Comparison of ENCODE assay signal across 19 cellular contexts in the genomic region with DNA sequence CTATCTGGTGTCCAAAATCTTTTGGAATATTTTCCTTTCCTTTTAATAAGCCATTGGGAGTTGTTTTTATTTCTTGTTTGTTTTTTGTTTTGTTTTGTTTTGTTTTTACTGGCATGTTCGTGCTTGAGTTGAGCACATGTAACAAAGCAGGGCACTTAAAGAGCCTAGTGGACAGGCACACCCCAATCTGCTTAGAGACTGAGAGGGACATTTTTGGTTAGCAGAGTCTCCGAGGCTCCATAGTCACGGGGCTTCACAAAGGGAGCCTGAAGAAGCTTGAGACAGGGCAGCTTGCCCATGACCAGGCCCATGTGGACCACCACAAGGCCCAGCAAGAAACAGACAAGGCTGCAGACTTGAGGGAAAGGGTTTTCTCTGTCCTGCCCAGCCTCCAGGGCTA.
DNase-seq lines count a peak whose midpoint lies in the region; ATAC-seq and TF ChIP-seq lines count a peak whose summit lies in the region.
"Had no signal": no experiment of that assay in that cellular context is flagged by ENCODE, and none has a peak within 500 bp of the region (broad histone marks: within the 10 kb centered on the region; RNA-seq: fewer than 3 reads in every experiment).

No MANE protein-coding gene starts in this region.

- H3K27me3 ChIP-seq in GM23248 (replicated peaks; ENCODE audit: insufficient read depth) = no peaks in the 10 kb centered on the region
- H3K27me3 ChIP-seq in SK-N-SH (ENCODE audit: insufficient read depth) = no peaks in the 10 kb centered on the region
- no peaks in the 10 kb centered on the region for H3K27me3 ChIP-seq in vagina
- no peaks in the 10 kb centered on the region for H3K27me3 ChIP-seq in aorta (ENCODE audit: control insufficient read depth in 1 of 2, insufficient read depth in 2 of 2, low read length in 1 of 2)

- peaks cover 12% of the 10 kb centered on the region for H3F3A ChIP-seq in GM23248 (ENCODE audit: insufficient read depth)
- no peaks in the 10 kb centered on the region for H3F3A ChIP-seq in SK-N-SH (replicated peaks; ENCODE audit: insufficient read depth)

- H3K27ac Mint-ChIP-seq in nephron progenitor cell = peak overlapping the region; percentile 18
- H3K27ac Mint-ChIP-seq: CD8-positive, alpha-beta T cell had no signal

- H3K4me3 ChIP-seq in GM23248 (peak overlapping the region; percentile 38), SK-N-SH (ENCODE audit: low read depth in 2 of 2, low read length in 1 of 2) (no peak overlapping the region), vagina (no peak overlapping the region), aorta (ENCODE audit: low read length in 2 of 2) (no peak overlapping the region)
- H3K4me3 ChIP-seq: K562 had no signal

- H3K4me2 ChIP-seq in GM23248 (ENCODE audit: unreplicated experiment) = peak overlapping the region; percentile 69
- H3K4me2 ChIP-seq in SK-N-SH = no peak overlapping the region

- H3K36me3 Mint-ChIP-seq in nephron progenitor cell (ENCODE audit: low read depth) = no peaks in the 10 kb centered on the region
- H3K36me3 Mint-ChIP-seq: CD8-positive, alpha-beta T cell had no signal

- H3K36me3 ChIP-seq in GM23248 (ENCODE audit: low read depth) = no peaks in the 10 kb centered on the region
- H3K36me3 ChIP-seq in SK-N-SH (replicated peaks in 1 of 2; ENCODE audit: control insufficient read depth in 1 of 2, insufficient read depth in 2 of 2, low read length in 1 of 2) = no peaks in the 10 kb centered on the region
- H3K36me3 ChIP-seq in vagina = no peaks in the 10 kb centered on the region
- H3K36me3 ChIP-seq in aorta (ENCODE audit: control insufficient read depth in 1 of 2, insufficient read depth in 2 of 2, low read length in 1 of 2) = no peaks in the 10 kb centered on the region

- in situ Hi-C loops in GM23248 (cut with MboI) = no loop called here

- H3K4me1 Mint-ChIP-seq in nephron progenitor cell = no peaks in the 10 kb centered on the region

- 8 to 9% methylated on average over 3 of the region's 3 CpGs for WGBS in GM23248 (ENCODE audit: low coverage in 1 of 2, low lambda C conversion rate in 2 of 2, missing lambda C conversion rate in 2 of 2), 2 experiments
- 4% methylated on average over 3 of the region's 3 CpGs for WGBS in SK-N-SH (ENCODE audit: low lambda C conversion rate)
- WGBS in aorta, 2 donors = 74 to 80% methylated on average over 3 of the region's 3 CpGs

- ATAC-seq in aorta (ENCODE audit: low FRiP score) (no peak), GM21723 (IDR thresholded peaks at IDR 0.05; ENCODE audit: unreplicated experiment) (no peak)
- ATAC-seq: CD8-positive, alpha-beta T cell; K562 had no signal

- H3K27ac ChIP-seq in GM23248 (peak overlapping the region; percentile 52), SK-N-SH (ENCODE audit: low read depth in 2 of 2, low read length in 1 of 2) (no peak overlapping the region), vagina (peak overlapping the region; percentile 70), aorta (ENCODE audit: low read depth in 1 of 2, low read length in 2 of 2) (no peak overlapping the region)

- H3K4me3 Mint-ChIP-seq in nephron progenitor cell = no peak overlapping the region
- H3K4me3 Mint-ChIP-seq: CD8-positive, alpha-beta T cell had no signal

- H4K20me1 ChIP-seq in GM23248 (ENCODE audit: insufficient read depth) (no peaks in the 10 kb centered on the region), SK-N-SH (ENCODE audit: insufficient read depth) (no peaks in the 10 kb centered on the region)

- TF ChIP-seq EP300 in SK-N-SH (IDR thresholded peaks at IDR 0.05; ENCODE audit: borderline replicate concordance in 1 of 2, low read depth in 1 of 2, low read length in 1 of 2) = no peak

- CTCF ChIA-PET in SK-N-SH (lab: Yijun Ruan, JAX) = no interaction called here

- H3K9ac ChIP-seq in GM23248 (peak overlapping the region; percentile 40), SK-N-SH (no peak overlapping the region)

- DNase-seq in GM23248 (no peak), SK-N-SH (no peak), nephron progenitor cell (no peak), vagina (ENCODE audit: extremely low spot score in 2 of 2) (no peak), aorta (no peak), midbrain (lab: John Stamatoyannopoulos, UW) (no peak)
- no peak for DNase-seq in activated CD4-positive, alpha-beta T cell treated with anti-CD3 and anti-CD28 coated beads for 4 hours
- DNase-seq: ACHN; AML-193; CD8-positive, alpha-beta T cell; GDM1; NCI-H1105 treated with DMSO at 0.1 percent for 48 hours; NCI-H2081 treated with DMSO at 0.1 percent for 48 hours; NCI-H2171 treated with DMSO at 0.1 percent for 48 hours; NCI-H526; OCI-M1; Right ventricle myocardium superior had no signal

- TF ChIP-seq RAD21 in SK-N-SH (IDR thresholded peaks at IDR 0.05; ENCODE audit: low read length) = no peak

- H2AFZ ChIP-seq in GM23248 (peak overlapping the region; percentile 92), SK-N-SH (ENCODE audit: low read depth) (peak overlapping the region; percentile 76; the same call in 1 of the 2 replicates)

- no peak for TF ChIP-seq CTCF in SK-N-SH (IDR thresholded peaks at IDR 0.05)
- no peak for TF ChIP-seq CTCF in nephron progenitor cell (IDR thresholded peaks at IDR 0.05)
- no peak for TF ChIP-seq CTCF in vagina (IDR thresholded peaks at IDR 0.05)

- peaks cover 2% of the 10 kb centered on the region for H3K27me3 Mint-ChIP-seq in nephron progenitor cell (ENCODE audit: low read depth, poor library complexity)

- no peaks in the 10 kb centered on the region for H3K79me2 ChIP-seq in GM23248 (ENCODE audit: insufficient read depth)
- no peaks in the 10 kb centered on the region for H3K79me2 ChIP-seq in SK-N-SH (ENCODE audit: insufficient read depth)

- H3K9me3 ChIP-seq in GM23248 (ENCODE audit: low read depth) = no peaks in the 10 kb centered on the region
- no peaks in the 10 kb centered on the region for H3K9me3 ChIP-seq in SK-N-SH
- H3K9me3 ChIP-seq in vagina = no peaks in the 10 kb centered on the region
- H3K9me3 ChIP-seq in aorta (ENCODE audit: control insufficient read depth, low read length) = no peaks in the 10 kb centered on the region

- POLR2A ChIA-PET in SK-N-SH (lab: Yijun Ruan, JAX) = no interaction called here

- H3K9me2 ChIP-seq in GM23248 (ENCODE audit: insufficient read depth) = no peaks in the 10 kb centered on the region; the same call in 1 of the 2 replicates
- H3K9me2 ChIP-seq in SK-N-SH = no peaks in the 10 kb centered on the region

- H3K4me1 ChIP-seq in GM23248 (ENCODE audit: insufficient read depth) (peaks cover 17% of the 10 kb centered on the region), SK-N-SH (ENCODE audit: control insufficient read depth in 1 of 2, insufficient read depth in 2 of 2, low read depth in 1 of 2, low read length in 1 of 2) (no peaks in the 10 kb centered on the region; a peak in 2 of 4 replicates), vagina (peaks cover 9% of the 10 kb centered on the region), aorta (ENCODE audit: control insufficient read depth in 1 of 2, insufficient read depth in 2 of 2, low read length in 2 of 2) (no peaks in the 10 kb centered on the region)

- peaks cover 4% of the 10 kb centered on the region for H3K9me3 Mint-ChIP-seq in nephron progenitor cell
- H3K9me3 Mint-ChIP-seq: CD8-positive, alpha-beta T cell had no signal

- no peak for TF ChIP-seq POLR2A in vagina (IDR thresholded peaks at IDR 0.05)

- intact Hi-C loops in vagina (cut with DNase I) (no loop called here), aorta (cut with DNase I) (loop anchor here in 1 of 2 donors (5.0 kb wide), 1 partner anchor 282 kb away; no protein-coding TSS in a partner anchor)

TF ChIP-seq in SK-N-SH, 30 proteins besides CTCF, POLR2A, EP300 and RAD21:
- no peak for TF ChIP-seq RXRA (IDR thresholded peaks at IDR 0.05; ENCODE audit: borderline replicate concordance, low read depth)
- no peak for TF ChIP-seq TEAD4 (IDR thresholded peaks at IDR 0.05; ENCODE audit: borderline replicate concordance, insufficient read depth)
- no peak for TF ChIP-seq USF2 (IDR thresholded peaks at IDR 0.05; ENCODE audit: borderline replicate concordance, low read depth, low read length)
- TF ChIP-seq CHD2 (IDR thresholded peaks at IDR 0.05; ENCODE audit: low read length, partially characterized antibody) = no peak
- TF ChIP-seq POLR2AphosphoS5 (IDR thresholded peaks at IDR 0.05; ENCODE audit: low read depth, low read length) = no peak
- no peak for TF ChIP-seq ELF1 (IDR thresholded peaks at IDR 0.05)
- TF ChIP-seq, protein P1, sequence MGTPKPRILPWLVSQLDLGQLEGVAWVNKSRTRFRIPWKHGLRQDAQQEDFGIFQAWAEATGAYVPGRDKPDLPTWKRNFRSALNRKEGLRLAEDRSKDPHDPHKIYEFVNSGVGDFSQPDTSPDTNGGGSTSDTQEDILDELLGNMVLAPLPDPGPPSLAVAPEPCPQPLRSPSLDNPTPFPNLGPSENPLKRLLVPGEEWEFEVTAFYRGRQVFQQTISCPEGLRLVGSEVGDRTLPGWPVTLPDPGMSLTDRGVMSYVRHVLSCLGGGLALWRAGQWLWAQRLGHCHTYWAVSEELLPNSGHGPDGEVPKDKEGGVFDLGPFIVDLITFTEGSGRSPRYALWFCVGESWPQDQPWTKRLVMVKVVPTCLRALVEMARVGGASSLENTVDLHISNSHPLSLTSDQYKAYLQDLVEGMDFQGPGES (IDR thresholded peaks at IDR 0.05; ENCODE audit: low read depth, low read length) = no peak
- no peak for TF ChIP-seq RFX5 (IDR thresholded peaks at IDR 0.05; ENCODE audit: low read length)
- TF ChIP-seq EZH2phosphoT487 (IDR thresholded peaks at IDR 0.05; ENCODE audit: borderline replicate concordance, low read depth) = no peak
- no peak for TF ChIP-seq SIN3A (IDR thresholded peaks at IDR 0.05; ENCODE audit: borderline replicate concordance, low read depth, low read length)
- no peak for TF ChIP-seq FOXM1 (IDR thresholded peaks at IDR 0.05; ENCODE audit: low read depth)
- TF ChIP-seq, protein P2, sequence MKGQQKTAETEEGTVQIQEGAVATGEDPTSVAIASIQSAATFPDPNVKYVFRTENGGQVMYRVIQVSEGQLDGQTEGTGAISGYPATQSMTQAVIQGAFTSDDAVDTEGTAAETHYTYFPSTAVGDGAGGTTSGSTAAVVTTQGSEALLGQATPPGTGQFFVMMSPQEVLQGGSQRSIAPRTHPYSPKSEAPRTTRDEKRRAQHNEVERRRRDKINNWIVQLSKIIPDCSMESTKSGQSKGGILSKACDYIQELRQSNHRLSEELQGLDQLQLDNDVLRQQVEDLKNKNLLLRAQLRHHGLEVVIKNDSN (IDR thresholded peaks at IDR 0.05; ENCODE audit: borderline replicate concordance, low read depth) = no peak

Comparison
In these comparisons a context has a peak if more than half of its experiments do, and no peak if none do; other contexts are left out.
1. H3K27ac ChIP-seq: peak in GM23248 (single experiment) and vagina (single experiment); none in SK-N-SH (0 of 2) and aorta (0 of 2).